ENCODE assay signal across 8 cellular contexts in the genomic region with DNA sequence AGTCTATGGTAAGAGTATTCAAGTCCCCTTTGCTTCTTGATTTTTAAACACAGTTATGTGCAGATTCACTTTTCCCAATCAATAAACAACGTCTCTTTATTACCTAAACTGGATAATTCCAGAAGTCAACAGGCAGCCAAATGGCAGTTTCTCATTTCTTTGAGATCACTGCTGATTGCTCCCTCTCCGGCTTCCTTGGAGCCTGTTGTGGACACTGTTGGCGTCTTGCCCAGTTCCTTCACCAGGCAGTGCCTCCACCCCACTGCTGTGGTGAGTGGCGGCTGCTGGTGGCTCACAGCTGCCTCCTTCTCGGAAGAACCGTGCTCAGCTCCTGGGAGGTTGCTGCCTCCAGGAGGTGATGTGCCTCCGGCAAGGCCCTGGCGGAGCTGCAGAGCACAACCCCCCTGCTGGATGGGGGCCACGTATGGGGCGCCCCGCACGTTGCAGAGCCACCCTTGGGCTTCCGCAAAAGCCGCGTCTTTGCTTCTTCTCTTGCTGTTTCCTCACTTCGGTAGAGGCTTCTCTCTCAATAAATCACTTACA.
DNase-seq lines count a peak whose midpoint lies in the region; ATAC-seq and TF ChIP-seq lines count a peak whose summit lies in the region.

No MANE protein-coding gene starts in this region.

- no peak overlapping the region for H3K4me3 ChIP-seq in astrocyte of the spinal cord (ENCODE audit: low read depth, low read length)

- DNase-seq in DMS 273 (lab: John Stamatoyannopoulos, UW; ENCODE audit: unreplicated experiment): peak; percentile 94
- peak; percentile 84 to 93 for DNase-seq in NCI-H2081 (lab: John Stamatoyannopoulos, UW)
- peak; percentile 75 for DNase-seq in astrocyte of the spinal cord (ENCODE audit: low read depth, low spot score)
- peak; percentile 93 to 96 for DNase-seq in left colon
- no peak for DNase-seq in activated naive CD4-positive, alpha-beta T cell (lab: John Stamatoyannopoulos, UW)
- no peak for DNase-seq in stimulated activated CD4-positive, alpha-beta T cell treated with anti-CD3 and anti-CD28 coated beads, Interleukin-2, amount 100 ng/mL, for 48 hours
- DNase-seq in effector CD4-positive, alpha-beta T cell: no peak
- DNase-seq in naive thymus-derived CD8-positive, alpha-beta T cell: no peak

- no peak overlapping the region for H3K4me3 Mint-ChIP-seq in naive thymus-derived CD8-positive, alpha-beta T cell

- H3K27ac Mint-ChIP-seq in naive thymus-derived CD8-positive, alpha-beta T cell: no peak overlapping the region

- H3K4me1 Mint-ChIP-seq in naive thymus-derived CD8-positive, alpha-beta T cell: peaks cover 0 to 1% (median 0%) of the 10 kb centered on the region in 4 donors

- peak; percentile 96 for ATAC-seq in left colon
- no peak for ATAC-seq in naive thymus-derived CD8-positive, alpha-beta T cell

- H3K27me3 Mint-ChIP-seq in naive thymus-derived CD8-positive, alpha-beta T cell: peaks cover 0 to 1% (median 0%) of the 10 kb centered on the region in 5 donors

- no peaks in the 10 kb centered on the region for H3K36me3 Mint-ChIP-seq in naive thymus-derived CD8-positive, alpha-beta T cell

- TF ChIP-seq CTCF in astrocyte of the spinal cord (IDR thresholded peaks at IDR 0.05; ENCODE audit: low read depth, low read length): no peak

- POLR2A ChIA-PET in naive thymus-derived CD8-positive, alpha-beta T cell (lab: Charles Lee): no interaction called here

- H3K9me3 Mint-ChIP-seq in naive thymus-derived CD8-positive, alpha-beta T cell: no peaks in the 10 kb centered on the region

- intact Hi-C loops in left colon (cut with DNase I, micrococcal nuclease): no loop called here

- in situ Hi-C loops in astrocyte of the spinal cord (cut with HindIII; ENCODE audit: low sequenced_read_pairs): no loop called here

Comparison
In these comparisons a context has a peak if more than half of its experiments do, and no peak if none do; other contexts are left out.
1. DNase-seq: peak in DMS 273 (single experiment), NCI-H2081 (2 of 2), astrocyte of the spinal cord (single experiment) and left colon (2 of 2); none in activated naive CD4-positive, alpha-beta T cell (0 of 4), stimulated activated CD4-positive, alpha-beta T cell treated with anti-CD3 and anti-CD28 coated beads, Interleukin-2, amount 100 ng/mL, for 48 hours (0 of 2), effector CD4-positive, alpha-beta T cell (single experiment) and naive thymus-derived CD8-positive, alpha-beta T cell (0 of 10).